Comparison of ENCODE assay signal across 8 cellular contexts in genomic region chr17:16380640-16381495, GRCh38. TPM values are rescaled to one million over a fixed set of nuclear protein-coding genes. Genes with fewer than 3 reads are reported as not detected.
DNase-seq lines count a peak whose midpoint lies in the region; ATAC-seq and TF ChIP-seq lines count a peak whose summit lies in the region.

Gene UBB (plus strand): TSS chr17:16381091. CDS start chr17:16381908, 817 bp downstream.

- peak; percentile 99 for TF ChIP-seq POLR2A in erythroblast (IDR thresholded peaks at IDR 0.05; ENCODE audit: low read length)

- H3F3A ChIP-seq in PC-9 (ENCODE audit: insufficient read depth, low read depth): peaks cover 35% of the 10 kb centered on the region; the same call in 1 of the 2 replicates

- H3K79me2 ChIP-seq in PC-9 (ENCODE audit: low read depth): peaks cover 30% of the 10 kb centered on the region

- intact Hi-C loops in PC-9 (cut with micrococcal nuclease; ENCODE audit: unreplicated experiment): loop anchor here (1.0 to 2.0 kb wide), 4 partner anchors 57 to 164 kb away; partner anchors contain the start of gene PIGL

- peak within 1 kb of the TSS; percentile 79 for H2AFZ ChIP-seq in PC-9

- peak within 1 kb of the TSS; percentile 87 for H3K4me2 ChIP-seq in PC-9

- DNase-seq in DMS 273 (lab: John Stamatoyannopoulos, UW; ENCODE audit: unreplicated experiment) (peak; percentile 96), HuH-7 (ENCODE audit: low spot score) (peak; percentile 92), PC-9 (peak; percentile 90 to 97), erythroblast (lab: John Stamatoyannopoulos, UW) (peak; percentile 98 to 99)
- peak; percentile 88 for DNase-seq in activated T-cell treated with anti-CD3 and anti-CD28 coated beads, Interleukin-2, amount 50 U/mL, for 1 hour
- DNase-seq in stimulated activated CD8-positive, alpha-beta memory T cell treated with anti-CD3 and anti-CD28 coated beads, Interleukin-7, amount 100 ng/mL, for 1 hour (ENCODE audit: low read depth in 2 of 2): peak; percentile 86 to 87

- peaks cover 7% of the 10 kb centered on the region; the same call in 1 of the 2 replicates for H3K36me3 ChIP-seq in PC-9 (ENCODE audit: low read depth)
- no peaks in the 10 kb centered on the region for H3K36me3 ChIP-seq in mucosa of stomach (ENCODE audit: control insufficient read depth, insufficient read depth, low read length)

- peak; percentile 87 for ATAC-seq in GM21447 (IDR thresholded peaks at IDR 0.05; ENCODE audit: unreplicated experiment)

- CTCF ChIA-PET in PC-9 (lab: Charles Lee): interaction anchor here (0.6 to 1.1 kb wide), 3 partner anchors 58 to 417 kb away, joined by 4 to 7 read pairs (median 6); no protein-coding TSS in a partner anchor

- H3K9me3 ChIP-seq in PC-9 (ENCODE audit: insufficient read depth, low read depth): no peaks in the 10 kb centered on the region
- H3K9me3 ChIP-seq in mucosa of stomach (ENCODE audit: control insufficient read depth, low read length): no peaks in the 10 kb centered on the region

- no TSS peak for BruUV-seq in PC-9 (replicated peaks; lab: Mats Ljungman, UMichigan)

- TF ChIP-seq CTCF in PC-9 (conservative IDR thresholded peaks at IDR 0.05): no peak

- no peaks in the 10 kb centered on the region for H3K27me3 ChIP-seq in PC-9 (ENCODE audit: insufficient read depth, low read depth)
- H3K27me3 ChIP-seq in mucosa of stomach (ENCODE audit: control insufficient read depth, insufficient read depth, low read length): no peaks in the 10 kb centered on the region

- H3K4me3 ChIP-seq in PC-9 (peak within 1 kb of the TSS; percentile 97), mucosa of stomach (ENCODE audit: low read length) (peak within 1 kb of the TSS; percentile 53)

- H3K9me2 ChIP-seq in PC-9 (ENCODE audit: insufficient read depth): no peaks in the 10 kb centered on the region

- peak within 1 kb of the TSS; percentile 96 for H3K9ac ChIP-seq in mucosa of stomach (ENCODE audit: low read length)

- H3K4me1 ChIP-seq in PC-9 (replicated peaks; ENCODE audit: insufficient read depth) (peaks cover 31% of the 10 kb centered on the region), mucosa of stomach (ENCODE audit: control insufficient read depth, insufficient read depth, low read length) (peaks cover 39% of the 10 kb centered on the region)

- POLR2A ChIA-PET in PC-9 (lab: Charles Lee; ENCODE audit: unreplicated experiment): interaction anchor here (0.6 to 1.0 kb wide), 15 partner anchors 12 to 1202 kb away, joined by 3 to 17 read pairs (median 4); no protein-coding TSS in a partner anchor

- peak within 1 kb of the TSS; percentile 87 for H3K27ac ChIP-seq in PC-9

- H4K20me1 ChIP-seq in PC-9 (ENCODE audit: insufficient read depth): peaks cover 13% of the 10 kb centered on the region; the same call in 1 of the 2 replicates

RNA-seq across cellular contexts. Expression of gene UBB, which starts in this region (rescaled TPM):
- total RNA-seq in PC-9 (2021): 2,044 and 2,361 TPM in 2 replicates

Comparison
In these comparisons a context has a peak if more than half of its experiments do, and no peak if none do; other contexts are left out.
1. Peak in every context shown above with its lines: DNase-seq, ATAC-seq, H3K4me3 ChIP-seq and H3K27ac ChIP-seq.